6 cellular contexts compared by ENCODE assay signal in the genomic region with DNA sequence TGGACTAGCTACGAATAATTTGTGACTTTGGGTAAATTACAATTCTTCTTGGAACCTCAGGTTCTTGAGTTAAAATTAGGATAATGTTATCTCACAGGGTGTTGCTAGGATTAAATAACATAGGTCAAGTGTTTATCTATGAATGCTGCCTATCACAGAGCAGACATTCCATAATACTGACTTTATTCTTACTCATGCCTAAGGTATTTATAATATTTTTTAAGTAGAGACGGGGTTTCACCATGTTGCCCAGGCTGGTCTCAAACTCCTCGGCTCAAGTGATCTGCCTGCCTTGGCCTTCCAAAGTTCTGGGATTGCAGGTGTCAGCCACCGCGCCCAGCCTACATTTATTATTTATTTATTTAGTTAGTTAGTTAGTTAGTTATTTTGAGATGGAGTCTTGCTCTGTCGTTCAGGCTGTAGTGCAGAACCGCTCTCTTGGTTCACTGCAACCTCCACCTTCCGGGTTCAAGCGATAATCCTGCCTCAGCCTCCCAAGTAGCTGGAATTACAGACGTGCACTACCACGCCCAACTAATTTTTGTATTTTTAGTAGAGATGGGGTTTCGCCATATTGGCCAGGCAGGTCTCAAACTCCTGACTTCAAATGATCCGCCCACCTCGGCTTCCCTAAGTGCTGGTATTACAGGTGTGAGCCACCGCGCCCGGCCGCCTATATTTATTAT. TPM values are rescaled to one million over a fixed set of nuclear protein-coding genes. Genes with fewer than 3 reads are reported as not detected.
DNase-seq lines count a peak whose midpoint lies in the region; ATAC-seq and TF ChIP-seq lines count a peak whose summit lies in the region.

No MANE protein-coding gene starts in this region.

- DNase-seq in heart left ventricle (no peak), Right ventricle myocardium inferior (ENCODE audit: missing footprints) (no peak), fibroblast of the conjunctiva (ENCODE audit: low read depth) (peak; percentile 28), tibial artery (no peak), COLO668 (lab: John Stamatoyannopoulos, UW; ENCODE audit: unreplicated experiment) (no peak)

- H3K9me3 ChIP-seq in heart left ventricle (no peaks in the 10 kb centered on the region), tibial artery (no peaks in the 10 kb centered on the region)

- H3K27me3 ChIP-seq in heart left ventricle: no peaks in the 10 kb centered on the region
- no peaks in the 10 kb centered on the region for H3K27me3 ChIP-seq in tibial artery

- 81 to 85% (median 83%) methylated on average over 18 of the region's 18 CpGs for WGBS in heart left ventricle, 4 donors

- no peak for TF ChIP-seq POLR2A in heart left ventricle (IDR thresholded peaks at IDR 0.05)

- ATAC-seq in heart left ventricle (peak in 1 of 4 donors; percentile 18), Right ventricle myocardium inferior (no peak), GM21526 (IDR thresholded peaks at IDR 0.05; ENCODE audit: low FRiP score, unreplicated experiment) (no peak)

- no peak for TF ChIP-seq CTCF in heart left ventricle (IDR thresholded peaks at IDR 0.05)
- no peak for TF ChIP-seq CTCF in tibial artery (IDR thresholded peaks at IDR 0.05)

- H3K4me3 ChIP-seq in heart left ventricle (peak overlapping the region; percentile 19 to 96 (median 87)), tibial artery (peak overlapping the region; percentile 82 to 89)

- H3K36me3 ChIP-seq in heart left ventricle (no peaks in the 10 kb centered on the region), tibial artery (no peaks in the 10 kb centered on the region)

- peaks cover 0 to 70% (median 41%) of the 10 kb centered on the region in 12 donors for H3K4me1 ChIP-seq in heart left ventricle
- H3K4me1 ChIP-seq in tibial artery: peaks cover 3 to 54% (median 28%) of the 10 kb centered on the region in 4 donors

- intact Hi-C loops in heart left ventricle (cut with DNase I): loop anchor here in 1 of 10 donors (10.0 kb wide), 1 partner anchor 217 kb away; a partner anchor contains a TSS
- intact Hi-C loops in Right ventricle myocardium inferior (cut with DNase I): no loop called here
- intact Hi-C loops in tibial artery (cut with DNase I; ENCODE audit: low total_unique reads): no loop called here

- H3K27ac ChIP-seq in heart left ventricle: peak overlapping the region; percentile 86 to 99 (median 94)
- peak overlapping the region; percentile 91 for H3K27ac ChIP-seq in tibial artery

RNA-seq across cellular contexts. Expression of a gene that starts 0.7 kb away (rescaled TPM):
- total RNA-seq in heart left ventricle (100 to 1,000 TPM; 335 to 999 (median 717) TPM), Right ventricle myocardium inferior (457 TPM)
- polyA plus RNA-seq in heart left ventricle: 100 to 1,000 TPM; 135 to 196 TPM

RNA-seq across cellular contexts. Expression of a gene that starts 3.8 kb away (rescaled TPM):
- total RNA-seq in heart left ventricle: 10 to 100 TPM; 29.9 to 74.8 (median 43.3) TPM
- 10 to 100 TPM; 28.6 to 37.6 TPM for polyA plus RNA-seq in heart left ventricle
- 23.5 TPM for total RNA-seq in Right ventricle myocardium inferior

RNA-seq across cellular contexts. Expression of a gene that starts 56.9 kb away (rescaled TPM):
- total RNA-seq in heart left ventricle (10 to 100 TPM; 10.6 to 25.9 (median 20.0) TPM), Right ventricle myocardium inferior (15.1 TPM)
- polyA plus RNA-seq in heart left ventricle: 10 to 100 TPM in 1 of 2 donors, 1 to 10 TPM in 1; 5.2 to 13.7 TPM

RNA-seq across cellular contexts. Expression of a gene that starts 57.0 kb away (rescaled TPM):
- total RNA-seq in heart left ventricle (10 to 100 TPM; 10.5 to 27.8 (median 13.7) TPM), Right ventricle myocardium inferior (11.7 TPM)
- polyA plus RNA-seq in heart left ventricle: 10 to 100 TPM in 1 of 2 donors, 1 to 10 TPM in 1; 8.6 to 18.9 TPM
